22 cellular contexts compared by ENCODE assay signal in genomic region chr20:50393242-50393641, GRCh38.
DNase-seq lines count a peak whose midpoint lies in the region; ATAC-seq, FAIRE-seq and TF ChIP-seq lines count a peak whose summit lies in the region.
"Had no signal": no experiment of that assay in that cellular context is flagged by ENCODE, and none has a peak within 500 bp of the region (broad histone marks: within the 10 kb centered on the region; RNA-seq: fewer than 3 reads in every experiment).

No MANE protein-coding gene starts in this region.

- TF ChIP-seq CTCF in left ventricle myocardium inferior (IDR thresholded peaks at IDR 0.05; ENCODE audit: borderline replicate concordance) (no peak), heart right ventricle (IDR thresholded peaks at IDR 0.05) (no peak), A549 (IDR thresholded peaks at IDR 0.05) (no peak), coronary artery (IDR thresholded peaks at IDR 0.05) (no peak), tibial artery (IDR thresholded peaks at IDR 0.05) (no peak)

- no peaks in the 10 kb centered on the region for H3K27me3 ChIP-seq in left ventricle myocardium inferior (ENCODE audit: low read depth)
- H3K27me3 ChIP-seq in heart right ventricle: no peaks in the 10 kb centered on the region
- H3K27me3 ChIP-seq in tibial artery: no peaks in the 10 kb centered on the region
- no peaks in the 10 kb centered on the region for H3K27me3 ChIP-seq in MG63

- intact Hi-C loops in left ventricle myocardium inferior (cut with micrococcal nuclease) (no loop called here), heart right ventricle (cut with DNase I) (loop anchor here in 1 of 10 donors (10.0 kb wide), 1 partner anchor 182 kb away; no protein-coding TSS in a partner anchor), tibial artery (cut with DNase I; ENCODE audit: low total_unique reads) (no loop called here)

- H3K27ac ChIP-seq in left ventricle myocardium inferior (replicated peaks) (peak overlapping the region; percentile 94), heart right ventricle (peak overlapping the region in 1 of 10 donors; percentile 5), A549 (peak overlapping the region; percentile 78 to 81; a peak in 3 of 6 replicates), coronary artery (peak overlapping the region; percentile 95 to 98), tibial artery (peak overlapping the region; percentile 87 to 96)
- H3K27ac ChIP-seq: 22Rv1, BLaER1, GM23248, HL-60 had no signal

- WGBS in heart right ventricle, 2 donors: 89 to 90% methylated on average over 6 of the region's 6 CpGs
- WGBS in A549 (ENCODE audit: missing lambda C conversion rate): 77% methylated on average over 6 of the region's 6 CpGs

- H3K9me3 ChIP-seq in left ventricle myocardium inferior (replicated peaks): no peaks in the 10 kb centered on the region
- no peaks in the 10 kb centered on the region for H3K9me3 ChIP-seq in heart right ventricle
- no peaks in the 10 kb centered on the region for H3K9me3 ChIP-seq in A549
- no peaks in the 10 kb centered on the region for H3K9me3 ChIP-seq in tibial artery
- H3K9me3 ChIP-seq in MG63: no peaks in the 10 kb centered on the region
- H3K9me3 ChIP-seq: BLaER1 had no signal

- no peak for FAIRE-seq in A549 (lab: Jason Lieb, UNC)
- FAIRE-seq: GM12878, GM19239, H54, K562 had no signal

- no peak for TF ChIP-seq RAD21 in A549 (conservative IDR thresholded peaks at IDR 0.05 in 1 of 2, IDR thresholded peaks at IDR 0.05 in 1 of 2)

- H3K4me2 ChIP-seq in A549: no peak overlapping the region

- H3K4me1 ChIP-seq in left ventricle myocardium inferior (peaks cover 69% of the 10 kb centered on the region), heart right ventricle (peaks cover 8 to 59% (median 40%) of the 10 kb centered on the region in 9 donors), A549 (peaks cover 57% of the 10 kb centered on the region), tibial artery (peaks cover 0 to 77% (median 61%) of the 10 kb centered on the region in 4 donors)

- TF ChIP-seq EP300 in A549 (IDR thresholded peaks at IDR 0.05): no peak

- no peak for ATAC-seq in heart right ventricle
- ATAC-seq in A549: no peak
- ATAC-seq in GM21423 (IDR thresholded peaks at IDR 0.05; ENCODE audit: unreplicated experiment): no peak
- ATAC-seq: CD8-positive, alpha-beta T cell; GM12878; K562 had no signal

- H3K4me3 ChIP-seq in left ventricle myocardium inferior: no peak overlapping the region
- no peak overlapping the region for H3K4me3 ChIP-seq in heart right ventricle
- H3K4me3 ChIP-seq in A549: no peak overlapping the region
- no peak overlapping the region for H3K4me3 ChIP-seq in coronary artery
- H3K4me3 ChIP-seq in tibial artery: no peak overlapping the region
- no peak overlapping the region for H3K4me3 ChIP-seq in MG63
- H3K4me3 ChIP-seq: BLaER1, GM12878, GM23248, K562 had no signal

- POLR2A ChIA-PET in A549 (lab: Yijun Ruan, JAX): no interaction called here

- DNase-seq in left ventricle myocardium inferior: no peak
- DNase-seq in heart right ventricle: no peak
- no peak for DNase-seq in A549 (ENCODE audit: low read depth in 1 of 2, low spot score in 1 of 2)
- no peak for DNase-seq in coronary artery (ENCODE audit: low spot score)
- no peak for DNase-seq in tibial artery
- DNase-seq in MG63: no peak
- DNase-seq: CD8-positive, alpha-beta T cell; DMS 273 treated with DMSO at 0.1 percent for 48 hours; DMS53; DND-41; EL; GM23248; HCEC 1CT; IMR-90 had no signal

- no peak for TF ChIP-seq POLR2A in A549 (IDR thresholded peaks at IDR 0.05; ENCODE audit: low read length)

- CTCF ChIA-PET in A549 (lab: Yijun Ruan, JAX): interaction anchor here (1.2 to 2.6 kb wide), 3 partner anchors 14 to 207 kb away, joined by 5 to 10 read pairs (median 6); no protein-coding TSS in a partner anchor

- no peaks in the 10 kb centered on the region for H3K36me3 ChIP-seq in left ventricle myocardium inferior
- no peaks in the 10 kb centered on the region for H3K36me3 ChIP-seq in heart right ventricle
- H3K36me3 ChIP-seq in tibial artery: no peaks in the 10 kb centered on the region
- no peaks in the 10 kb centered on the region for H3K36me3 ChIP-seq in MG63
- H3K36me3 ChIP-seq: BLaER1 had no signal

TF ChIP-seq in A549, 52 proteins besides CTCF, POLR2A, EP300 and RAD21:
- TF ChIP-seq REST (IDR thresholded peaks at IDR 0.05) (no peak), PHF8 (IDR thresholded peaks at IDR 0.05; ENCODE audit: borderline replicate concordance, low read depth) (no peak), HMGXB4 (CRISPR knock-in tag; IDR thresholded peaks at IDR 0.05; ENCODE audit: borderline replicate concordance) (no peak)
